8 cellular contexts compared by ENCODE assay signal in the genomic region with DNA sequence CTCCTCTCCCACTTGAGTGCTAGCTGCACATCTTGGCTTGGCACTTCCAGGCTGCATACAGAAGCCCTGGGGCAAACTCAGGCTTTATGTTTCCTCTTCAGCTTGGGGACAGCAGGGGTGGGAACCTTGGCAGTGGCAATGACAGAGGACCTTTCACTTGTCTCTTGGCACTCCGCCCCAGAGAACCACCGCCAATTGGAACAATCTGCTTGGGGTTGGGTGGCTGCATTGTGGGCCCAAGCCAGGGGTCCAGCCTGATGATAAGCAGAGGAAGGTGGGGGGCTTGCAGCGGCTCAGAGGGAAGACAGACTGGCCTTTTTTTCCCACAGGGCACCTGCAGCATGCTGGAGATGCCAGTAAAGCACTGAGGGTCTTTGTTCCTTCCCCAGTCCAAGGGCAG.
"Had no signal": no experiment of that assay in that cellular context is flagged by ENCODE, and none has a peak within 500 bp of the region (broad histone marks: within the 10 kb centered on the region; RNA-seq: fewer than 3 reads in every experiment).

No MANE protein-coding gene starts in this region.

- ATAC-seq: HCT116, K562 had no signal

- H2AFZ ChIP-seq: GM23248 had no signal

- H3K9ac ChIP-seq: GM23248 had no signal

- H3K4me3 ChIP-seq: GM23248, HAP-1, K562 had no signal

- H3K4me1 ChIP-seq: HAP-1 had no signal

- DNase-seq: GM23248, GOT3, H7, HFFc6, IMR-90 had no signal

- H3K9me3 ChIP-seq: HAP-1 had no signal

- H3K27ac ChIP-seq: GM23248 had no signal

- H3K36me3 ChIP-seq: HAP-1 had no signal
